ENCODE assay signal across 2 cellular contexts in the genomic region with DNA sequence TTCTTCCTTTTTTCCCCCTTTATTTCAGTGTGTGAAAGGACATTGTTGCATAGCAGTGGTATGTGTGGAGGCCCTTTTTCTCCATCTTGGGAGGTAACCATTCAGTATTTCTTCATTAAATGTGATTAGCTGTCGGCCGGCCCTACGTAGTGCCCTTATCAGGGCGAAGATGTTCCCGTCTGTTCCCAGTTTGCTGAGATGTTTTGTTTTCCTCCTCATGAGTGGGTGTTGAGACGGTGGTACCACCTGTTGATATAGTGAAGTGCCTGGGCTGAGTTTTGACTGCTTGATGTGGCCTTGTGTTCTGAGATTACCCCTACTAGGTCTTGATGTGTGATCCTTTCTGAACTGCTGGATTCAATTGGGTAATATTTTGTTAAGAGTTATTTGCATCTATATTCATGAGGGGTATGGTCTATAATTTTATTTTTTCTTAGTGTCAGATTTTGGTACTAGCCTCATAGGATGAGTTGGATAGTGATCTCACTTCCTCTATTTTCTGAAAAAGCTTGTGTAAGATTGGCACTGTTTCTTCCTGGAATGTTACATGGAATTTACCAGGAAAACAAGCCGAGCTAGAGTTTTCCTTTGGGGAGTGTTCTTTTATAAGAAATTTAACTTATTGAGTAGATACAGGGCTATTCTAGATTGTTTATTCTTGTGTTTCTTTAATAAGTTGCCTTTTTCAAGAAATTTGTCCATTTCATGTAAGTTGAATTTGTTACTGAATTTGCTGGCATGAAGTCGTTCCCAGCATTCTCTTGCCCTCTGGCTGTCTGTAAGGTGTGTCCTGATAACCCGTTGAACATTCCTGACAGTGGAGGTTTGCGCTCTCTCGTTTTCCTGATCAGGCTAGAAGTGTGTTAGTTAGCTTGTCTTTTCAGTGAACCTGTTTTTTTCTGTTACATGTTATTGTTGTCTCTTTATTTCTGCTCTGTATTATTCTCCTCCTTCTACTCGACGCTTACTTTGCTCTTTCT.
TF ChIP-seq lines count a peak whose summit lies in the region.

No MANE protein-coding gene starts in this region.

TF ChIP-seq in GM23338, 12 proteins besides CTCF, POLR2A, EP300 and RAD21:
- TF ChIP-seq, protein P1, sequence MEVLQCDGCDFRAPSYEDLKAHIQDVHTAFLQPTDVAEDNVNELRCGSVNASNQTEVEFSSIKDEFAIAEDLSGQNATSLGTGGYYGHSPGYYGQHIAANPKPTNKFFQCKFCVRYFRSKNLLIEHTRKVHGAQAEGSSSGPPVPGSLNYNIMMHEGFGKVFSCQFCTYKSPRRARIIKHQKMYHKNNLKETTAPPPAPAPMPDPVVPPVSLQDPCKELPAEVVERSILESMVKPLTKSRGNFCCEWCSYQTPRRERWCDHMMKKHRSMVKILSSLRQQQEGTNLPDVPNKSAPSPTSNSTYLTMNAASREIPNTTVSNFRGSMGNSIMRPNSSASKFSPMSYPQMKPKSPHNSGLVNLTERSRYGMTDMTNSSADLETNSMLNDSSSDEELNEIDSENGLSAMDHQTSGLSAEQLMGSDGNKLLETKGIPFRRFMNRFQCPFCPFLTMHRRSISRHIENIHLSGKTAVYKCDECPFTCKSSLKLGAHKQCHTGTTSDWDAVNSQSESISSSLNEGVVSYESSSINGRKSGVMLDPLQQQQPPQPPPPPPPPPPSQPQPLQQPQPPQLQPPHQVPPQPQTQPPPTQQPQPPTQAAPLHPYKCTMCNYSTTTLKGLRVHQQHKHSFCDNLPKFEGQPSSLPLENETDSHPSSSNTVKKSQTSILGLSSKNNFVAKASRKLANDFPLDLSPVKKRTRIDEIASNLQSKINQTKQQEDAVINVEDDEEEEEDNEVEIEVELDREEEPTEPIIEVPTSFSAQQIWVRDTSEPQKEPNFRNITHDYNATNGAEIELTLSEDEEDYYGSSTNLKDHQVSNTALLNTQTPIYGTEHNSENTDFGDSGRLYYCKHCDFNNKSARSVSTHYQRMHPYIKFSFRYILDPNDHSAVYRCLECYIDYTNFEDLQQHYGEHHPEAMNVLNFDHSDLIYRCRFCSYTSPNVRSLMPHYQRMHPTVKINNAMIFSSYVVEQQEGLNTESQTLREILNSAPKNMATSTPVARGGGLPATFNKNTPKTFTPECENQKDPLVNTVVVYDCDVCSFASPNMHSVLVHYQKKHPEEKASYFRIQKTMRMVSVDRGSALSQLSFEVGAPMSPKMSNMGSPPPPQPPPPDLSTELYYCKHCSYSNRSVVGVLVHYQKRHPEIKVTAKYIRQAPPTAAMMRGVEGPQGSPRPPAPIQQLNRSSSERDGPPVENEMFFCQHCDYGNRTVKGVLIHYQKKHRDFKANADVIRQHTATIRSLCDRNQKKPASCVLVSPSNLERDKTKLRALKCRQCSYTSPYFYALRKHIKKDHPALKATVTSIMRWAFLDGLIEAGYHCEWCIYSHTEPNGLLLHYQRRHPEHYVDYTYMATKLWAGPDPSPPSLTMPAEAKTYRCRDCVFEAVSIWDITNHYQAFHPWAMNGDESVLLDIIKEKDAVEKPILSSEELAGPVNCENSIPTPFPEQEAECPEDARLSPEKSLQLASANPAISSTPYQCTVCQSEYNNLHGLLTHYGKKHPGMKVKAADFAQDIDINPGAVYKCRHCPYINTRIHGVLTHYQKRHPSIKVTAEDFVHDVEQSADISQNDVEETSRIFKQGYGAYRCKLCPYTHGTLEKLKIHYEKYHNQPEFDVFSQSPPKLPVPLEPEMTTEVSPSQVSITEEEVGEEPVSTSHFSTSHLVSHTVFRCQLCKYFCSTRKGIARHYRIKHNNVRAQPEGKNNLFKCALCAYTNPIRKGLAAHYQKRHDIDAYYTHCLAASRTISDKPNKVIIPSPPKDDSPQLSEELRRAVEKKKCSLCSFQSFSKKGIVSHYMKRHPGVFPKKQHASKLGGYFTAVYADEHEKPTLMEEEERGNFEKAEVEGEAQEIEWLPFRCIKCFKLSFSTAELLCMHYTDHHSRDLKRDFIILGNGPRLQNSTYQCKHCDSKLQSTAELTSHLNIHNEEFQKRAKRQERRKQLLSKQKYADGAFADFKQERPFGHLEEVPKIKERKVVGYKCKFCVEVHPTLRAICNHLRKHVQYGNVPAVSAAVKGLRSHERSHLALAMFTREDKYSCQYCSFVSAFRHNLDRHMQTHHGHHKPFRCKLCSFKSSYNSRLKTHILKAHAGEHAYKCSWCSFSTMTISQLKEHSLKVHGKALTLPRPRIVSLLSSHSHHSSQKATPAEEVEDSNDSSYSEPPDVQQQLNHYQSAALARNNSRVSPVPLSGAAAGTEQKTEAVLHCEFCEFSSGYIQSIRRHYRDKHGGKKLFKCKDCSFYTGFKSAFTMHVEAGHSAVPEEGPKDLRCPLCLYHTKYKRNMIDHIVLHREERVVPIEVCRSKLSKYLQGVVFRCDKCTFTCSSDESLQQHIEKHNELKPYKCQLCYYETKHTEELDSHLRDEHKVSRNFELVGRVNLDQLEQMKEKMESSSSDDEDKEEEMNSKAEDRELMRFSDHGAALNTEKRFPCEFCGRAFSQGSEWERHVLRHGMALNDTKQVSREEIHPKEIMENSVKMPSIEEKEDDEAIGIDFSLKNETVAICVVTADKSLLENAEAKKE (CRISPR knock-in tag; IDR thresholded peaks at IDR 0.05): no peak
- no peak for TF ChIP-seq CREB1 (CRISPR knock-in tag; IDR thresholded peaks at IDR 0.05; ENCODE audit: low read depth)
- TF ChIP-seq POLR2AphosphoS5 (IDR thresholded peaks at IDR 0.05; ENCODE audit: low read depth): no peak

TF ChIP-seq in SK-N-SH, 30 proteins besides CTCF, POLR2A, EP300 and RAD21:
- TF ChIP-seq FOXJ3 (CRISPR knock-in tag; IDR thresholded peaks at IDR 0.05) (no peak), FOSL2 (IDR thresholded peaks at IDR 0.05; ENCODE audit: borderline replicate concordance, low read depth) (no peak), NFIC (IDR thresholded peaks at IDR 0.05; ENCODE audit: borderline replicate concordance) (no peak), FOXM1 (IDR thresholded peaks at IDR 0.05; ENCODE audit: low read depth) (no peak), EZH2phosphoT487 (IDR thresholded peaks at IDR 0.05; ENCODE audit: borderline replicate concordance, low read depth) (no peak), TAF1 (IDR thresholded peaks at IDR 0.05; ENCODE audit: borderline replicate concordance, low read depth, low read length) (no peak), RFX5 (IDR thresholded peaks at IDR 0.05; ENCODE audit: low read length) (no peak), TEAD4 (IDR thresholded peaks at IDR 0.05; ENCODE audit: borderline replicate concordance, insufficient read depth) (no peak), GABPA (IDR thresholded peaks at IDR 0.05; ENCODE audit: low read depth) (no peak), GATA2 (CRISPR knock-in tag; IDR thresholded peaks at IDR 0.05) (no peak)
- TF ChIP-seq, protein P2, sequence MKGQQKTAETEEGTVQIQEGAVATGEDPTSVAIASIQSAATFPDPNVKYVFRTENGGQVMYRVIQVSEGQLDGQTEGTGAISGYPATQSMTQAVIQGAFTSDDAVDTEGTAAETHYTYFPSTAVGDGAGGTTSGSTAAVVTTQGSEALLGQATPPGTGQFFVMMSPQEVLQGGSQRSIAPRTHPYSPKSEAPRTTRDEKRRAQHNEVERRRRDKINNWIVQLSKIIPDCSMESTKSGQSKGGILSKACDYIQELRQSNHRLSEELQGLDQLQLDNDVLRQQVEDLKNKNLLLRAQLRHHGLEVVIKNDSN (IDR thresholded peaks at IDR 0.05; ENCODE audit: borderline replicate concordance, low read depth): no peak
- TF ChIP-seq, protein P3, sequence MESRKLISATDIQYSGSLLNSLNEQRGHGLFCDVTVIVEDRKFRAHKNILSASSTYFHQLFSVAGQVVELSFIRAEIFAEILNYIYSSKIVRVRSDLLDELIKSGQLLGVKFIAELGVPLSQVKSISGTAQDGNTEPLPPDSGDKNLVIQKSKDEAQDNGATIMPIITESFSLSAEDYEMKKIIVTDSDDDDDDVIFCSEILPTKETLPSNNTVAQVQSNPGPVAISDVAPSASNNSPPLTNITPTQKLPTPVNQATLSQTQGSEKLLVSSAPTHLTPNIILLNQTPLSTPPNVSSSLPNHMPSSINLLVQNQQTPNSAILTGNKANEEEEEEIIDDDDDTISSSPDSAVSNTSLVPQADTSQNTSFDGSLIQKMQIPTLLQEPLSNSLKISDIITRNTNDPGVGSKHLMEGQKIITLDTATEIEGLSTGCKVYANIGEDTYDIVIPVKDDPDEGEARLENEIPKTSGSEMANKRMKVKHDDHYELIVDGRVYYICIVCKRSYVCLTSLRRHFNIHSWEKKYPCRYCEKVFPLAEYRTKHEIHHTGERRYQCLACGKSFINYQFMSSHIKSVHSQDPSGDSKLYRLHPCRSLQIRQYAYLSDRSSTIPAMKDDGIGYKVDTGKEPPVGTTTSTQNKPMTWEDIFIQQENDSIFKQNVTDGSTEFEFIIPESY (IDR thresholded peaks at IDR 0.05; ENCODE audit: borderline replicate concordance, low read depth): no peak
TF ChIP-seq in SK-N-SH: peak in this region for 0.
